ENCODE assay signal across 15 cellular contexts in the genomic region with DNA sequence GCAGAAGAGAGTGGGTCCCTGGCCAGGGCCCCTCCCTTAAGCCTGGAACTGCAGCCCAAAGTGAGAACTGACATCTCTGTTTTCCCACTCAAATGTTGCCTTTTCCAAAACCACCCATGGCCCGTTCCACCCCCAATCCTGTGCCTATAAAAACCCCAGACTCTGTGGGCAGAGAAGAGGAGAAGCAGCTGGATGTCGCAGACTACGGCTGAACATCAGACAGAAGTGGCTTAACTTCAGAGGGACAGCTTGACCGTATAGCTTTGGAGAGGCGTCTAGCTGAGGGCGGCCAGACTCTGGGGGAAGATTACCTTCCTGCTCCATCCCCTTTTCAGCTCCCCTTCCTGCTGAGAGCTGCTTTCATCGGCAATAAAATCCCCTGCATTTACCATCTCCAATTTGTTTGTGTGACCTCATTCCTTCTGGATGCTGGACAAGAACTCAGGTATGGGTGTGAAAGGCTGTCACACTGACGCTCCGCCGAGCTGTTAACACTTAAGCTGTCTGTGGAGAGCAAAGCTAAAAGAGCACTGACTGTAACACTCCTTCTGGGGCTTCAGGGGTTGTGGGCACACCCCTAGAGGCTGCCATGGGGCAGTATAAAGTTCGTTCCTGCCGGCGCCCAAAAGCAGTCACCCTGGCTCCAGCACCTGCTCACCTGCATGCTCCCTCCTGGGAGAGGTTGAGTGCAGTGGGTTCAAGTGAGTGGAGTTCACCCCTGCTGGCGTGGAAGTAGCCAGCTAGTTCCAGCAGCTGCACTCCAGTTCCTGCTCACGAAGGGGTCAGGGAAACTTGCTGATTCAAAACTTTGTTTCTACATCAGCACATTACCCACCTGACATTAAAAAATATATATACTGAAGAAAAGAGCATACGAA. TPM values are rescaled to one million over a fixed set of nuclear protein-coding genes. Genes with fewer than 3 reads are reported as not detected.
DNase-seq lines count a peak whose midpoint lies in the region; ATAC-seq and TF ChIP-seq lines count a peak whose summit lies in the region.
"Had no signal": no experiment of that assay in that cellular context is flagged by ENCODE, and none has a peak within 500 bp of the region (broad histone marks: within the 10 kb centered on the region; RNA-seq: fewer than 3 reads in every experiment).

No MANE protein-coding gene starts in this region.

- H3K4me1 ChIP-seq in HEK293 (ENCODE audit: control insufficient read depth, insufficient read depth, low read length), result peaks cover 6% of the 10 kb centered on the region
- H3K4me1 ChIP-seq in ascending aorta, result no peaks in the 10 kb centered on the region
- H3K4me1 ChIP-seq: BLaER1, SJCRH30 had no signal

- ATAC-seq in left colon, result peak; percentile 54
- no peak for ATAC-seq in GM21619 (IDR thresholded peaks at IDR 0.05; ENCODE audit: unreplicated experiment)
- ATAC-seq in HG03097 (IDR thresholded peaks at IDR 0.05; ENCODE audit: low FRiP score, unreplicated experiment), result no peak

- DNase-seq in NCI-H1092 treated with DMSO at 0.1 percent for 48 hours (lab: John Stamatoyannopoulos, UW) (peak; percentile 39), NCI-H1092 (lab: John Stamatoyannopoulos, UW) (no peak), RPMI8226 (peak; percentile 76), left colon (no peak), ascending aorta (ENCODE audit: low spot score in 2 of 2) (no peak)
- DNase-seq: 8988T; CD8-positive, alpha-beta memory T cell; NCI-H1694; NCI-H82; SJCRH30; SW 1271 had no signal

- H3K27ac ChIP-seq in HEK293 (ENCODE audit: extremely low read depth, low read depth, low read length), result no peak overlapping the region
- no peak overlapping the region for H3K27ac ChIP-seq in ascending aorta
- H3K27ac ChIP-seq: BLaER1, SJCRH30 had no signal

- POLR2A ChIA-PET in HEK293 (lab: Yijun Ruan, JAX), result no interaction called here

- H3K9me3 ChIP-seq in HEK293 (ENCODE audit: control insufficient read depth, insufficient read depth, low read depth, low read length) (no peaks in the 10 kb centered on the region), ascending aorta (no peaks in the 10 kb centered on the region)
- H3K9me3 ChIP-seq: BLaER1, SJCRH30 had no signal

- H3K4me3 ChIP-seq in HEK293 (ENCODE audit: low read depth, low read length) (no peak overlapping the region), ascending aorta (no peak overlapping the region)
- H3K4me3 ChIP-seq: BLaER1, SJCRH30 had no signal

- H3K36me3 ChIP-seq in HEK293 (ENCODE audit: control insufficient read depth in 2 of 2, insufficient read depth in 1 of 2, low read length in 2 of 2), result no peaks in the 10 kb centered on the region
- H3K36me3 ChIP-seq in ascending aorta, result no peaks in the 10 kb centered on the region
- H3K36me3 ChIP-seq: BLaER1, SJCRH30 had no signal

- intact Hi-C loops in left colon (cut with DNase I, micrococcal nuclease) (no loop called here), ascending aorta (cut with DNase I) (no loop called here)

- peak; percentile 12; the same call in 1 of the 2 replicates for TF ChIP-seq CTCF in HEK293 (tag by site-specific recombination; IDR thresholded peaks at IDR 0.05)
- no peak for TF ChIP-seq CTCF in ascending aorta (IDR thresholded peaks at IDR 0.05)

- CTCF ChIA-PET in HEK293 (lab: Yijun Ruan, JAX), result no interaction called here

- H3K27me3 ChIP-seq in ascending aorta, result no peaks in the 10 kb centered on the region
- H3K27me3 ChIP-seq: BLaER1, SJCRH30 had no signal

TF ChIP-seq in HEK293, 187 proteins besides CTCF, POLR2A, EP300 and RAD21 (continues in another document):
- no peak for TF ChIP-seq ZNF677 (tag by site-specific recombination; IDR thresholded peaks at IDR 0.05)
- TF ChIP-seq KLF7 (tag by site-specific recombination; IDR thresholded peaks at IDR 0.05; ENCODE audit: borderline replicate concordance), result no peak
- TF ChIP-seq ZNF626 (tag by site-specific recombination; IDR thresholded peaks at IDR 0.05), result no peak
- TF ChIP-seq OVOL3 (tag by site-specific recombination; IDR thresholded peaks at IDR 0.05), result no peak
- TF ChIP-seq ZNF623 (tag by site-specific recombination; IDR thresholded peaks at IDR 0.05), result no peak
- no peak for TF ChIP-seq ZNF426 (tag by site-specific recombination; IDR thresholded peaks at IDR 0.05)
- TF ChIP-seq, protein P1, sequence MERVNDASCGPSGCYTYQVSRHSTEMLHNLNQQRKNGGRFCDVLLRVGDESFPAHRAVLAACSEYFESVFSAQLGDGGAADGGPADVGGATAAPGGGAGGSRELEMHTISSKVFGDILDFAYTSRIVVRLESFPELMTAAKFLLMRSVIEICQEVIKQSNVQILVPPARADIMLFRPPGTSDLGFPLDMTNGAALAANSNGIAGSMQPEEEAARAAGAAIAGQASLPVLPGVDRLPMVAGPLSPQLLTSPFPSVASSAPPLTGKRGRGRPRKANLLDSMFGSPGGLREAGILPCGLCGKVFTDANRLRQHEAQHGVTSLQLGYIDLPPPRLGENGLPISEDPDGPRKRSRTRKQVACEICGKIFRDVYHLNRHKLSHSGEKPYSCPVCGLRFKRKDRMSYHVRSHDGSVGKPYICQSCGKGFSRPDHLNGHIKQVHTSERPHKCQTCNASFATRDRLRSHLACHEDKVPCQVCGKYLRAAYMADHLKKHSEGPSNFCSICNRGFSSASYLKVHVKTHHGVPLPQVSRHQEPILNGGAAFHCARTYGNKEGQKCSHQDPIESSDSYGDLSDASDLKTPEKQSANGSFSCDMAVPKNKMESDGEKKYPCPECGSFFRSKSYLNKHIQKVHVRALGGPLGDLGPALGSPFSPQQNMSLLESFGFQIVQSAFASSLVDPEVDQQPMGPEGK (tag by site-specific recombination; IDR thresholded peaks at IDR 0.05), result peak; percentile 49; the same call in 1 of the 2 replicates
- TF ChIP-seq ZBTB7A (tag by site-specific recombination; IDR thresholded peaks at IDR 0.05; ENCODE audit: low read depth), result no peak
- TF ChIP-seq, protein P2, sequence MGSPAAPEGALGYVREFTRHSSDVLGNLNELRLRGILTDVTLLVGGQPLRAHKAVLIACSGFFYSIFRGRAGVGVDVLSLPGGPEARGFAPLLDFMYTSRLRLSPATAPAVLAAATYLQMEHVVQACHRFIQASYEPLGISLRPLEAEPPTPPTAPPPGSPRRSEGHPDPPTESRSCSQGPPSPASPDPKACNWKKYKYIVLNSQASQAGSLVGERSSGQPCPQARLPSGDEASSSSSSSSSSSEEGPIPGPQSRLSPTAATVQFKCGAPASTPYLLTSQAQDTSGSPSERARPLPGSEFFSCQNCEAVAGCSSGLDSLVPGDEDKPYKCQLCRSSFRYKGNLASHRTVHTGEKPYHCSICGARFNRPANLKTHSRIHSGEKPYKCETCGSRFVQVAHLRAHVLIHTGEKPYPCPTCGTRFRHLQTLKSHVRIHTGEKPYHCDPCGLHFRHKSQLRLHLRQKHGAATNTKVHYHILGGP (tag by site-specific recombination; IDR thresholded peaks at IDR 0.05), result no peak
- no peak for TF ChIP-seq HOXA7 (CRISPR knock-in tag; IDR thresholded peaks at IDR 0.05; ENCODE audit: borderline replicate concordance)
- TF ChIP-seq ZNF473 (tag by site-specific recombination; IDR thresholded peaks at IDR 0.05), result no peak
- TF ChIP-seq, protein P3, sequence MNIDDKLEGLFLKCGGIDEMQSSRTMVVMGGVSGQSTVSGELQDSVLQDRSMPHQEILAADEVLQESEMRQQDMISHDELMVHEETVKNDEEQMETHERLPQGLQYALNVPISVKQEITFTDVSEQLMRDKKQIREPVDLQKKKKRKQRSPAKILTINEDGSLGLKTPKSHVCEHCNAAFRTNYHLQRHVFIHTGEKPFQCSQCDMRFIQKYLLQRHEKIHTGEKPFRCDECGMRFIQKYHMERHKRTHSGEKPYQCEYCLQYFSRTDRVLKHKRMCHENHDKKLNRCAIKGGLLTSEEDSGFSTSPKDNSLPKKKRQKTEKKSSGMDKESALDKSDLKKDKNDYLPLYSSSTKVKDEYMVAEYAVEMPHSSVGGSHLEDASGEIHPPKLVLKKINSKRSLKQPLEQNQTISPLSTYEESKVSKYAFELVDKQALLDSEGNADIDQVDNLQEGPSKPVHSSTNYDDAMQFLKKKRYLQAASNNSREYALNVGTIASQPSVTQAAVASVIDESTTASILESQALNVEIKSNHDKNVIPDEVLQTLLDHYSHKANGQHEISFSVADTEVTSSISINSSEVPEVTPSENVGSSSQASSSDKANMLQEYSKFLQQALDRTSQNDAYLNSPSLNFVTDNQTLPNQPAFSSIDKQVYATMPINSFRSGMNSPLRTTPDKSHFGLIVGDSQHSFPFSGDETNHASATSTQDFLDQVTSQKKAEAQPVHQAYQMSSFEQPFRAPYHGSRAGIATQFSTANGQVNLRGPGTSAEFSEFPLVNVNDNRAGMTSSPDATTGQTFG (tag by site-specific recombination; IDR thresholded peaks at IDR 0.05; ENCODE audit: borderline replicate concordance), result no peak
- no peak for TF ChIP-seq KLF9 (tag by site-specific recombination; IDR thresholded peaks at IDR 0.05; ENCODE audit: low read depth)
- TF ChIP-seq ZNF76 (tag by site-specific recombination; IDR thresholded peaks at IDR 0.05; ENCODE audit: borderline replicate concordance, low read depth), result no peak
- no peak; the same call in 1 of the 2 replicates for TF ChIP-seq ZNF16 (tag by site-specific recombination; IDR thresholded peaks at IDR 0.05; ENCODE audit: low read depth)
- no peak for TF ChIP-seq ZNF175 (tag by site-specific recombination; IDR thresholded peaks at IDR 0.05)
- TF ChIP-seq, protein P4, sequence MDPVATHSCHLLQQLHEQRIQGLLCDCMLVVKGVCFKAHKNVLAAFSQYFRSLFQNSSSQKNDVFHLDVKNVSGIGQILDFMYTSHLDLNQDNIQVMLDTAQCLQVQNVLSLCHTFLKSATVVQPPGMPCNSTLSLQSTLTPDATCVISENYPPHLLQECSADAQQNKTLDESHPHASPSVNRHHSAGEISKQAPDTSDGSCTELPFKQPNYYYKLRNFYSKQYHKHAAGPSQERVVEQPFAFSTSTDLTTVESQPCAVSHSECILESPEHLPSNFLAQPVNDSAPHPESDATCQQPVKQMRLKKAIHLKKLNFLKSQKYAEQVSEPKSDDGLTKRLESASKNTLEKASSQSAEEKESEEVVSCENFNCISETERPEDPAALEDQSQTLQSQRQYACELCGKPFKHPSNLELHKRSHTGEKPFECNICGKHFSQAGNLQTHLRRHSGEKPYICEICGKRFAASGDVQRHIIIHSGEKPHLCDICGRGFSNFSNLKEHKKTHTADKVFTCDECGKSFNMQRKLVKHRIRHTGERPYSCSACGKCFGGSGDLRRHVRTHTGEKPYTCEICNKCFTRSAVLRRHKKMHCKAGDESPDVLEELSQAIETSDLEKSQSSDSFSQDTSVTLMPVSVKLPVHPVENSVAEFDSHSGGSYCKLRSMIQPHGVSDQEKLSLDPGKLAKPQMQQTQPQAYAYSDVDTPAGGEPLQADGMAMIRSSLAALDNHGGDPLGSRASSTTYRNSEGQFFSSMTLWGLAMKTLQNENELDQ (tag by site-specific recombination; IDR thresholded peaks at IDR 0.05; ENCODE audit: low read depth), result no peak
- no peak for TF ChIP-seq ZNF2 (tag by site-specific recombination; IDR thresholded peaks at IDR 0.05)
- peak; percentile 42; the same call in 1 of the 2 replicates for TF ChIP-seq PRDM1 (tag by site-specific recombination; IDR thresholded peaks at IDR 0.05)
- peak; percentile 99 for TF ChIP-seq ZFHX2 (tag by site-specific recombination; conservative IDR thresholded peaks at IDR 0.05)

RNA-seq across cellular contexts. Expression of a gene that starts 19.6 kb away (rescaled TPM):
- total RNA-seq in left colon (1 to 10 TPM; 2.2 to 3.8 TPM), ascending aorta (5.1 TPM)

Comparison
In these comparisons a context has a peak if more than half of its experiments do, and no peak if none do; other contexts are left out.
1. DNase-seq: peak in NCI-H1092 treated with DMSO at 0.1 percent for 48 hours (single experiment) and RPMI8226 (single experiment); none in NCI-H1092 (single experiment), left colon (0 of 2) and ascending aorta (0 of 2).